ENCODE assay signal across 1 cellular context in genomic region chr12:122374707-122375106, GRCh38.
TF ChIP-seq lines count a peak whose summit lies in the region.

No MANE protein-coding gene starts in this region.

TF ChIP-seq in GM12878, 131 proteins besides CTCF, POLR2A, EP300 and RAD21 (continued from another document):
- TF ChIP-seq, protein P1, sequence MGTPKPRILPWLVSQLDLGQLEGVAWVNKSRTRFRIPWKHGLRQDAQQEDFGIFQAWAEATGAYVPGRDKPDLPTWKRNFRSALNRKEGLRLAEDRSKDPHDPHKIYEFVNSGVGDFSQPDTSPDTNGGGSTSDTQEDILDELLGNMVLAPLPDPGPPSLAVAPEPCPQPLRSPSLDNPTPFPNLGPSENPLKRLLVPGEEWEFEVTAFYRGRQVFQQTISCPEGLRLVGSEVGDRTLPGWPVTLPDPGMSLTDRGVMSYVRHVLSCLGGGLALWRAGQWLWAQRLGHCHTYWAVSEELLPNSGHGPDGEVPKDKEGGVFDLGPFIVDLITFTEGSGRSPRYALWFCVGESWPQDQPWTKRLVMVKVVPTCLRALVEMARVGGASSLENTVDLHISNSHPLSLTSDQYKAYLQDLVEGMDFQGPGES (IDR thresholded peaks at IDR 0.05): no peak
- TF ChIP-seq, protein P2, sequence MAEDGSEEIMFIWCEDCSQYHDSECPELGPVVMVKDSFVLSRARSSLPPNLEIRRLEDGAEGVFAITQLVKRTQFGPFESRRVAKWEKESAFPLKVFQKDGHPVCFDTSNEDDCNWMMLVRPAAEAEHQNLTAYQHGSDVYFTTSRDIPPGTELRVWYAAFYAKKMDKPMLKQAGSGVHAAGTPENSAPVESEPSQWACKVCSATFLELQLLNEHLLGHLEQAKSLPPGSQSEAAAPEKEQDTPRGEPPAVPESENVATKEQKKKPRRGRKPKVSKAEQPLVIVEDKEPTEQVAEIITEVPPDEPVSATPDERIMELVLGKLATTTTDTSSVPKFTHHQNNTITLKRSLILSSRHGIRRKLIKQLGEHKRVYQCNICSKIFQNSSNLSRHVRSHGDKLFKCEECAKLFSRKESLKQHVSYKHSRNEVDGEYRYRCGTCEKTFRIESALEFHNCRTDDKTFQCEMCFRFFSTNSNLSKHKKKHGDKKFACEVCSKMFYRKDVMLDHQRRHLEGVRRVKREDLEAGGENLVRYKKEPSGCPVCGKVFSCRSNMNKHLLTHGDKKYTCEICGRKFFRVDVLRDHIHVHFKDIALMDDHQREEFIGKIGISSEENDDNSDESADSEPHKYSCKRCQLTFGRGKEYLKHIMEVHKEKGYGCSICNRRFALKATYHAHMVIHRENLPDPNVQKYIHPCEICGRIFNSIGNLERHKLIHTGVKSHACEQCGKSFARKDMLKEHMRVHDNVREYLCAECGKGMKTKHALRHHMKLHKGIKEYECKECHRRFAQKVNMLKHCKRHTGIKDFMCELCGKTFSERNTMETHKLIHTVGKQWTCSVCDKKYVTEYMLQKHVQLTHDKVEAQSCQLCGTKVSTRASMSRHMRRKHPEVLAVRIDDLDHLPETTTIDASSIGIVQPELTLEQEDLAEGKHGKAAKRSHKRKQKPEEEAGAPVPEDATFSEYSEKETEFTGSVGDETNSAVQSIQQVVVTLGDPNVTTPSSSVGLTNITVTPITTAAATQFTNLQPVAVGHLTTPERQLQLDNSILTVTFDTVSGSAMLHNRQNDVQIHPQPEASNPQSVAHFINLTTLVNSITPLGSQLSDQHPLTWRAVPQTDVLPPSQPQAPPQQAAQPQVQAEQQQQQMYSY (CRISPR knock-in tag; IDR thresholded peaks at IDR 0.05): no peak
- no peak for TF ChIP-seq WRNIP1 (IDR thresholded peaks at IDR 0.05; ENCODE audit: borderline replicate concordance, low read depth, low read length)
- no peak for TF ChIP-seq BRCA1 (IDR thresholded peaks at IDR 0.05; ENCODE audit: low read depth, low read length)
- TF ChIP-seq SUZ12 (IDR thresholded peaks at IDR 0.05; ENCODE audit: unreplicated experiment): no peak
- no peak for TF ChIP-seq MLLT1 (IDR thresholded peaks at IDR 0.05)
- TF ChIP-seq ZNF384 (IDR thresholded peaks at IDR 0.05; ENCODE audit: borderline replicate concordance, low read depth, low read length): no peak
- no peak for TF ChIP-seq BCL11A (IDR thresholded peaks at IDR 0.05; ENCODE audit: low read depth, low read length)
- no peak for TF ChIP-seq IKZF2 (IDR thresholded peaks at IDR 0.05)
- TF ChIP-seq BCL3 (IDR thresholded peaks at IDR 0.05; ENCODE audit: borderline replicate concordance, insufficient read depth, low read depth, low read length, poor library complexity, severe bottlenecking): no peak
- TF ChIP-seq MTA3 (IDR thresholded peaks at IDR 0.05; ENCODE audit: borderline replicate concordance, low read length): no peak
- no peak for TF ChIP-seq RCOR1 (conservative IDR thresholded peaks at IDR 0.05; ENCODE audit: low read depth, low read length)
- no peak for TF ChIP-seq RB1 (IDR thresholded peaks at IDR 0.05; ENCODE audit: borderline replicate concordance)
- no peak for TF ChIP-seq NFIC (IDR thresholded peaks at IDR 0.05; ENCODE audit: low read depth, low read length)
